20 cellular contexts compared by ENCODE assay signal in the genomic region with DNA sequence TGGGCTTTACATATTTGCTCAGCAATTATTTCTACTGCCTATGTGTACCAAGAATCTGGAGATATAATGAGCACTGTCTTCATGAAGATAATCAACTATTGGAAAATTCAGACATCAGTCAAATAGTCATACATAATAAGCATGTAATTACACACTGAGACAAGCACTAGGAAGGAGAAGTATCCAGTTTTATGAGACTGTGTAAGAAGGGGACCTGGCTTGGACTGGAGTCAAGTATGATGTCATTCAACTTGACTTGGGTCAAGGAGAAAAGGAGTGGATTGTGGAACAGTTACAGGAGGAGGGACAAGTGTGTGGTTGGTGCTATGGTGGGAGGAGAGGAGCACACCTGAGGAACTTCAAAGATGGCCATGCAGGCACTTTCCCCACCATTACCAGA.
DNase-seq lines count a peak whose midpoint lies in the region; ATAC-seq and TF ChIP-seq lines count a peak whose summit lies in the region.
"Had no signal": no experiment of that assay in that cellular context is flagged by ENCODE, and none has a peak within 500 bp of the region (broad histone marks: within the 10 kb centered on the region; RNA-seq: fewer than 3 reads in every experiment).

No MANE protein-coding gene starts in this region.

- H3K36me3 ChIP-seq in thyroid gland = no peaks in the 10 kb centered on the region
- H3K36me3 ChIP-seq: SJCRH30 had no signal

- peaks cover 30% of the 10 kb centered on the region for H3K36me3 Mint-ChIP-seq in activated CD8-positive, alpha-beta T cell treated with anti-CD3 and anti-CD28 coated beads, Interleukin-2, amount 10 ng/mL, durations not matched to agents 7 days and 5 days (ENCODE audit: low read depth)
- H3K36me3 Mint-ChIP-seq in activated CD8-positive, alpha-beta T cell treated with anti-CD3 and anti-CD28 coated beads for 36 hours (ENCODE audit: low read depth) = peaks cover 3% of the 10 kb centered on the region

- H3K4me3 ChIP-seq in thyroid gland (replicated peaks in 1 of 3) = no peak overlapping the region
- H3K4me3 ChIP-seq: A549, PC-9, SJCRH30 had no signal

- DNase-seq in activated CD8-positive, alpha-beta T cell treated with anti-CD3 and anti-CD28 coated beads, Interleukin-2, amount 10 ng/mL, durations not matched to agents 7 days and 5 days = no peak
- no peak for DNase-seq in activated CD8-positive, alpha-beta T cell treated with anti-CD3 and anti-CD28 coated beads for 36 hours
- DNase-seq in DMS79 (lab: John Stamatoyannopoulos, UW) (peak; percentile 56), OCI-M1 (lab: John Stamatoyannopoulos, UW) (peak; percentile 33), thyroid gland (peak; percentile 29 to 34), T-helper 9 cell (no peak)
- DNase-seq: C1 segment of cervical spinal cord, EL, GOT3, IMR-90, MV-4-11, NCI-H1417 treated with DMSO at 0.1 percent for 48 hours, NCI-H2081, NCI-H226, NCI-H69, PC-9, SJCRH30 had no signal

- H3K27me3 ChIP-seq in thyroid gland = no peaks in the 10 kb centered on the region
- H3K27me3 ChIP-seq: SJCRH30 had no signal

- no peaks in the 10 kb centered on the region for H3K9me3 ChIP-seq in thyroid gland
- H3K9me3 ChIP-seq: A549, SJCRH30 had no signal

- H3K27ac ChIP-seq in thyroid gland = no peak overlapping the region
- H3K27ac ChIP-seq: A549, PC-9, SJCRH30 had no signal

- H3K27ac Mint-ChIP-seq in activated CD8-positive, alpha-beta T cell treated with anti-CD3 and anti-CD28 coated beads, Interleukin-2, amount 10 ng/mL, durations not matched to agents 7 days and 5 days = peak overlapping the region; percentile 1
- no peak overlapping the region for H3K27ac Mint-ChIP-seq in activated CD8-positive, alpha-beta T cell treated with anti-CD3 and anti-CD28 coated beads for 36 hours

- peaks cover 56% of the 10 kb centered on the region for H3K4me1 Mint-ChIP-seq in activated CD8-positive, alpha-beta T cell treated with anti-CD3 and anti-CD28 coated beads, Interleukin-2, amount 10 ng/mL, durations not matched to agents 7 days and 5 days (ENCODE audit: low read depth)
- H3K4me1 Mint-ChIP-seq in activated CD8-positive, alpha-beta T cell treated with anti-CD3 and anti-CD28 coated beads for 36 hours (ENCODE audit: low read depth) = peaks cover 48% of the 10 kb centered on the region

- no peak overlapping the region for H3K4me3 Mint-ChIP-seq in activated CD8-positive, alpha-beta T cell treated with anti-CD3 and anti-CD28 coated beads, Interleukin-2, amount 10 ng/mL, durations not matched to agents 7 days and 5 days
- no peak overlapping the region for H3K4me3 Mint-ChIP-seq in activated CD8-positive, alpha-beta T cell treated with anti-CD3 and anti-CD28 coated beads for 36 hours

- TF ChIP-seq POLR2A in thyroid gland (IDR thresholded peaks at IDR 0.05) = no peak

- H3K9me3 Mint-ChIP-seq in activated CD8-positive, alpha-beta T cell treated with anti-CD3 and anti-CD28 coated beads, Interleukin-2, amount 10 ng/mL, durations not matched to agents 7 days and 5 days (ENCODE audit: insufficient read depth) = peaks cover 7% of the 10 kb centered on the region
- H3K9me3 Mint-ChIP-seq in activated CD8-positive, alpha-beta T cell treated with anti-CD3 and anti-CD28 coated beads for 36 hours = no peaks in the 10 kb centered on the region

- no peak for ATAC-seq in activated CD8-positive, alpha-beta T cell treated with anti-CD3 and anti-CD28 coated beads, Interleukin-2, amount 10 ng/mL, durations not matched to agents 7 days and 5 days
- no peak for ATAC-seq in activated CD8-positive, alpha-beta T cell treated with anti-CD3 and anti-CD28 coated beads for 36 hours
- ATAC-seq in HG03108 (IDR thresholded peaks at IDR 0.05; ENCODE audit: unreplicated experiment) (no peak), GM19455 (IDR thresholded peaks at IDR 0.05; ENCODE audit: unreplicated experiment) (no peak)
- ATAC-seq: A549 had no signal

- CTCF ChIA-PET in activated CD8-positive, alpha-beta T cell treated with anti-CD3 and anti-CD28 coated beads, Interleukin-2, amount 10 ng/mL, durations not matched to agents 7 days and 5 days (lab: Charles Lee) = interaction anchor here (1.0 to 2.5 kb wide), 5 partner anchors 8 to 710 kb away, joined by 3 to 16 read pairs (median 4); partner anchors contain the start of gene TRIB2
- CTCF ChIA-PET in activated CD8-positive, alpha-beta T cell treated with anti-CD3 and anti-CD28 coated beads for 36 hours (lab: Charles Lee) = no interaction called here

- no peak for TF ChIP-seq CTCF in activated CD8-positive, alpha-beta T cell treated with anti-CD3 and anti-CD28 coated beads for 36 hours (IDR thresholded peaks at IDR 0.05)
- no peak for TF ChIP-seq CTCF in thyroid gland (IDR thresholded peaks at IDR 0.05)

- POLR2A ChIA-PET in activated CD8-positive, alpha-beta T cell treated with anti-CD3 and anti-CD28 coated beads, Interleukin-2, amount 10 ng/mL, durations not matched to agents 7 days and 5 days (lab: Charles Lee) = no interaction called here
- POLR2A ChIA-PET in activated CD8-positive, alpha-beta T cell treated with anti-CD3 and anti-CD28 coated beads for 36 hours (lab: Charles Lee) = no interaction called here

- H3K27me3 Mint-ChIP-seq in activated CD8-positive, alpha-beta T cell treated with anti-CD3 and anti-CD28 coated beads, Interleukin-2, amount 10 ng/mL, durations not matched to agents 7 days and 5 days (ENCODE audit: low read depth) = no peaks in the 10 kb centered on the region
- H3K27me3 Mint-ChIP-seq in activated CD8-positive, alpha-beta T cell treated with anti-CD3 and anti-CD28 coated beads for 36 hours = peaks cover 2% of the 10 kb centered on the region

- intact Hi-C loops in activated CD8-positive, alpha-beta T cell treated with anti-CD3 and anti-CD28 coated beads for 36 hours (cut with micrococcal nuclease) = no loop called here
- intact Hi-C loops in thyroid gland (cut with DNase I) = no loop called here

- peaks cover 0 to 18% of the 10 kb centered on the region in 2 donors for H3K4me1 ChIP-seq in thyroid gland
- H3K4me1 ChIP-seq: A549, SJCRH30 had no signal

Comparison
In these comparisons a context has a peak if more than half of its experiments do, and no peak if none do; other contexts are left out.
1. DNase-seq: peak in DMS79 (single experiment), OCI-M1 (single experiment) and thyroid gland (2 of 2); none in activated CD8-positive, alpha-beta T cell treated with anti-CD3 and anti-CD28 coated beads, Interleukin-2, amount 10 ng/mL, durations not matched to agents 7 days and 5 days (single experiment), activated CD8-positive, alpha-beta T cell treated with anti-CD3 and anti-CD28 coated beads for 36 hours (single experiment) and T-helper 9 cell (single experiment).